Comparison of ENCODE assay signal across 1 cellular context in the genomic region with DNA sequence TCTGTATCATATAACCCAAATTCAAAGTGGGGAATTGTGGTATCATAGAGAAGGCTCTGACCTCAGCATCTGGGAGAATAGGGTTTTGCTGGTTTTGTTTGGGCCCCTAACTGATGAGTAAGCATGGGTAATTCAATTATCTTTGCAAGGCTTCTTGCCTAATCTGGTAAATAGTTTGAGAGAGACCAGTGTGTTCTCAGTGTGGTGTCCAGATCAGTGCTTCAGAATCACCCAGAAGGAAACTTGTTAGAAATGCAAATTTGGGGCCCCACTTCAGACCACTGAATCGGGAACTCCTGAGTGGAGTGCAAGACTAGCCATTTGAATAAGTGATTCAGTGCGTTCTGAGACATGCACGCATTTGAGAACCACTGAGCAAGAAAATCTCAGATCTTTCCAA.
TF ChIP-seq lines count a peak whose summit lies in the region.

No MANE protein-coding gene starts in this region.

TF ChIP-seq in GM23338, 12 proteins besides CTCF, POLR2A, EP300 and RAD21:
- TF ChIP-seq, protein P1, sequence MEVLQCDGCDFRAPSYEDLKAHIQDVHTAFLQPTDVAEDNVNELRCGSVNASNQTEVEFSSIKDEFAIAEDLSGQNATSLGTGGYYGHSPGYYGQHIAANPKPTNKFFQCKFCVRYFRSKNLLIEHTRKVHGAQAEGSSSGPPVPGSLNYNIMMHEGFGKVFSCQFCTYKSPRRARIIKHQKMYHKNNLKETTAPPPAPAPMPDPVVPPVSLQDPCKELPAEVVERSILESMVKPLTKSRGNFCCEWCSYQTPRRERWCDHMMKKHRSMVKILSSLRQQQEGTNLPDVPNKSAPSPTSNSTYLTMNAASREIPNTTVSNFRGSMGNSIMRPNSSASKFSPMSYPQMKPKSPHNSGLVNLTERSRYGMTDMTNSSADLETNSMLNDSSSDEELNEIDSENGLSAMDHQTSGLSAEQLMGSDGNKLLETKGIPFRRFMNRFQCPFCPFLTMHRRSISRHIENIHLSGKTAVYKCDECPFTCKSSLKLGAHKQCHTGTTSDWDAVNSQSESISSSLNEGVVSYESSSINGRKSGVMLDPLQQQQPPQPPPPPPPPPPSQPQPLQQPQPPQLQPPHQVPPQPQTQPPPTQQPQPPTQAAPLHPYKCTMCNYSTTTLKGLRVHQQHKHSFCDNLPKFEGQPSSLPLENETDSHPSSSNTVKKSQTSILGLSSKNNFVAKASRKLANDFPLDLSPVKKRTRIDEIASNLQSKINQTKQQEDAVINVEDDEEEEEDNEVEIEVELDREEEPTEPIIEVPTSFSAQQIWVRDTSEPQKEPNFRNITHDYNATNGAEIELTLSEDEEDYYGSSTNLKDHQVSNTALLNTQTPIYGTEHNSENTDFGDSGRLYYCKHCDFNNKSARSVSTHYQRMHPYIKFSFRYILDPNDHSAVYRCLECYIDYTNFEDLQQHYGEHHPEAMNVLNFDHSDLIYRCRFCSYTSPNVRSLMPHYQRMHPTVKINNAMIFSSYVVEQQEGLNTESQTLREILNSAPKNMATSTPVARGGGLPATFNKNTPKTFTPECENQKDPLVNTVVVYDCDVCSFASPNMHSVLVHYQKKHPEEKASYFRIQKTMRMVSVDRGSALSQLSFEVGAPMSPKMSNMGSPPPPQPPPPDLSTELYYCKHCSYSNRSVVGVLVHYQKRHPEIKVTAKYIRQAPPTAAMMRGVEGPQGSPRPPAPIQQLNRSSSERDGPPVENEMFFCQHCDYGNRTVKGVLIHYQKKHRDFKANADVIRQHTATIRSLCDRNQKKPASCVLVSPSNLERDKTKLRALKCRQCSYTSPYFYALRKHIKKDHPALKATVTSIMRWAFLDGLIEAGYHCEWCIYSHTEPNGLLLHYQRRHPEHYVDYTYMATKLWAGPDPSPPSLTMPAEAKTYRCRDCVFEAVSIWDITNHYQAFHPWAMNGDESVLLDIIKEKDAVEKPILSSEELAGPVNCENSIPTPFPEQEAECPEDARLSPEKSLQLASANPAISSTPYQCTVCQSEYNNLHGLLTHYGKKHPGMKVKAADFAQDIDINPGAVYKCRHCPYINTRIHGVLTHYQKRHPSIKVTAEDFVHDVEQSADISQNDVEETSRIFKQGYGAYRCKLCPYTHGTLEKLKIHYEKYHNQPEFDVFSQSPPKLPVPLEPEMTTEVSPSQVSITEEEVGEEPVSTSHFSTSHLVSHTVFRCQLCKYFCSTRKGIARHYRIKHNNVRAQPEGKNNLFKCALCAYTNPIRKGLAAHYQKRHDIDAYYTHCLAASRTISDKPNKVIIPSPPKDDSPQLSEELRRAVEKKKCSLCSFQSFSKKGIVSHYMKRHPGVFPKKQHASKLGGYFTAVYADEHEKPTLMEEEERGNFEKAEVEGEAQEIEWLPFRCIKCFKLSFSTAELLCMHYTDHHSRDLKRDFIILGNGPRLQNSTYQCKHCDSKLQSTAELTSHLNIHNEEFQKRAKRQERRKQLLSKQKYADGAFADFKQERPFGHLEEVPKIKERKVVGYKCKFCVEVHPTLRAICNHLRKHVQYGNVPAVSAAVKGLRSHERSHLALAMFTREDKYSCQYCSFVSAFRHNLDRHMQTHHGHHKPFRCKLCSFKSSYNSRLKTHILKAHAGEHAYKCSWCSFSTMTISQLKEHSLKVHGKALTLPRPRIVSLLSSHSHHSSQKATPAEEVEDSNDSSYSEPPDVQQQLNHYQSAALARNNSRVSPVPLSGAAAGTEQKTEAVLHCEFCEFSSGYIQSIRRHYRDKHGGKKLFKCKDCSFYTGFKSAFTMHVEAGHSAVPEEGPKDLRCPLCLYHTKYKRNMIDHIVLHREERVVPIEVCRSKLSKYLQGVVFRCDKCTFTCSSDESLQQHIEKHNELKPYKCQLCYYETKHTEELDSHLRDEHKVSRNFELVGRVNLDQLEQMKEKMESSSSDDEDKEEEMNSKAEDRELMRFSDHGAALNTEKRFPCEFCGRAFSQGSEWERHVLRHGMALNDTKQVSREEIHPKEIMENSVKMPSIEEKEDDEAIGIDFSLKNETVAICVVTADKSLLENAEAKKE (CRISPR knock-in tag; IDR thresholded peaks at IDR 0.05) = no peak
- TF ChIP-seq CREB1 (CRISPR knock-in tag; IDR thresholded peaks at IDR 0.05; ENCODE audit: low read depth) = no peak
